Comparison of ENCODE assay signal across 8 cellular contexts in genomic region chr14:34365309-34365915, GRCh38.
DNase-seq lines count a peak whose midpoint lies in the region; ATAC-seq and TF ChIP-seq lines count a peak whose summit lies in the region.

No MANE protein-coding gene starts in this region.

- POLR2A ChIA-PET in AG04450 (lab: Yijun Ruan, JAX): no interaction called here

- no peak overlapping the region for H3K4me3 Mint-ChIP-seq in activated naive CD4-positive, alpha-beta T cell treated with anti-CD3 and anti-CD28 coated beads, Interleukin-2, amount 10 ng/mL, durations not matched to agents 7 days and 5 days

- TF ChIP-seq POLR2A in adrenal gland (IDR thresholded peaks at IDR 0.05): no peak

- H3K9me3 Mint-ChIP-seq in activated naive CD4-positive, alpha-beta T cell treated with anti-CD3 and anti-CD28 coated beads, Interleukin-2, amount 10 ng/mL, durations not matched to agents 7 days and 5 days: no peaks in the 10 kb centered on the region

- H3K36me3 ChIP-seq in adrenal gland (replicated peaks in 1 of 2): no peaks in the 10 kb centered on the region

- no peak overlapping the region for H3K27ac ChIP-seq in AG04450 (ENCODE audit: low read depth, low read length)
- H3K27ac ChIP-seq in adrenal gland: no peak overlapping the region

- DNase-seq in AG04450 (ENCODE audit: low read depth, low spot score): no peak
- peak; percentile 72 to 79 for DNase-seq in Kasumi-1 (lab: John Stamatoyannopoulos, UW)
- no peak for DNase-seq in adrenal gland
- DNase-seq in left colon: no peak
- DNase-seq in NCI-H1694 treated with DMSO at 0.1 percent for 48 hours (lab: John Stamatoyannopoulos, UW): no peak
- no peak for DNase-seq in activated naive CD4-positive, alpha-beta T cell treated with anti-CD3 and anti-CD28 coated beads, Interleukin-2, amount 10 ng/mL, durations not matched to agents 7 days and 5 days
- no peak for DNase-seq in occipital lobe (lab: John Stamatoyannopoulos, UW)
- DNase-seq in GM03348 (ENCODE audit: low spot score): no peak

- H3K4me3 ChIP-seq in AG04450 (ENCODE audit: low read depth, low read length) (no peak overlapping the region), adrenal gland (no peak overlapping the region)

- peak; percentile 38 for ATAC-seq in left colon

- no peaks in the 10 kb centered on the region for H3K4me1 Mint-ChIP-seq in activated naive CD4-positive, alpha-beta T cell treated with anti-CD3 and anti-CD28 coated beads, Interleukin-2, amount 10 ng/mL, durations not matched to agents 7 days and 5 days

- 26 to 35% (median 31%) methylated on average over 5 of the region's 5 CpGs for WGBS in adrenal gland, 4 donors

- H3K27me3 ChIP-seq in AG04450 (ENCODE audit: control insufficient read depth, insufficient read depth, low read length) (peaks cover 2% of the 10 kb centered on the region), adrenal gland (no peaks in the 10 kb centered on the region)

- no peaks in the 10 kb centered on the region for H3K36me3 Mint-ChIP-seq in activated naive CD4-positive, alpha-beta T cell treated with anti-CD3 and anti-CD28 coated beads, Interleukin-2, amount 10 ng/mL, durations not matched to agents 7 days and 5 days

- no peak overlapping the region for H3K27ac Mint-ChIP-seq in activated naive CD4-positive, alpha-beta T cell treated with anti-CD3 and anti-CD28 coated beads, Interleukin-2, amount 10 ng/mL, durations not matched to agents 7 days and 5 days

- peak; percentile 38 for TF ChIP-seq CTCF in AG04450 (IDR thresholded peaks at IDR 0.05; ENCODE audit: low read depth, low read length)
- TF ChIP-seq CTCF in adrenal gland (IDR thresholded peaks at IDR 0.05): peak; percentile 14 to 56 (median 45)

- H3K27me3 Mint-ChIP-seq in activated naive CD4-positive, alpha-beta T cell treated with anti-CD3 and anti-CD28 coated beads, Interleukin-2, amount 10 ng/mL, durations not matched to agents 7 days and 5 days: peaks cover 9% of the 10 kb centered on the region

- intact Hi-C loops in adrenal gland (cut with DNase I): loop anchor here (10.0 kb wide), 1 partner anchor 129 kb away; no protein-coding TSS in a partner anchor
- intact Hi-C loops in left colon (cut with DNase I, micrococcal nuclease): no loop called here

- H3K4me1 ChIP-seq in adrenal gland (replicated peaks in 1 of 2): peaks cover 0 to 18% of the 10 kb centered on the region in 2 donors

- CTCF ChIA-PET in AG04450 (lab: Charles Lee): interaction anchor here (0.6 to 1.6 kb wide), 6 partner anchors 10 to 172 kb away, joined by 3 to 4 read pairs (median 3); no protein-coding TSS in a partner anchor
- CTCF ChIA-PET in activated naive CD4-positive, alpha-beta T cell treated with anti-CD3 and anti-CD28 coated beads, Interleukin-2, amount 10 ng/mL, durations not matched to agents 7 days and 5 days (lab: Charles Lee): no interaction called here

- H3K9me3 ChIP-seq in AG04450 (ENCODE audit: control insufficient read depth, insufficient read depth, low read length): no peaks in the 10 kb centered on the region
- no peaks in the 10 kb centered on the region for H3K9me3 ChIP-seq in adrenal gland (replicated peaks in 1 of 3)

Comparison
In these comparisons a context has a peak if more than half of its experiments do, and no peak if none do; other contexts are left out.
1. DNase-seq: peak in Kasumi-1 (2 of 2); none in AG04450 (single experiment), adrenal gland (0 of 7), left colon (0 of 2), NCI-H1694 treated with DMSO at 0.1 percent for 48 hours (single experiment), activated naive CD4-positive, alpha-beta T cell treated with anti-CD3 and anti-CD28 coated beads, Interleukin-2, amount 10 ng/mL, durations not matched to agents 7 days and 5 days (single experiment), occipital lobe (single experiment) and GM03348 (single experiment).
2. intact Hi-C loops: an anchor here in adrenal gland (10.0 kb wide); none called in left colon.